In the genomic region with DNA sequence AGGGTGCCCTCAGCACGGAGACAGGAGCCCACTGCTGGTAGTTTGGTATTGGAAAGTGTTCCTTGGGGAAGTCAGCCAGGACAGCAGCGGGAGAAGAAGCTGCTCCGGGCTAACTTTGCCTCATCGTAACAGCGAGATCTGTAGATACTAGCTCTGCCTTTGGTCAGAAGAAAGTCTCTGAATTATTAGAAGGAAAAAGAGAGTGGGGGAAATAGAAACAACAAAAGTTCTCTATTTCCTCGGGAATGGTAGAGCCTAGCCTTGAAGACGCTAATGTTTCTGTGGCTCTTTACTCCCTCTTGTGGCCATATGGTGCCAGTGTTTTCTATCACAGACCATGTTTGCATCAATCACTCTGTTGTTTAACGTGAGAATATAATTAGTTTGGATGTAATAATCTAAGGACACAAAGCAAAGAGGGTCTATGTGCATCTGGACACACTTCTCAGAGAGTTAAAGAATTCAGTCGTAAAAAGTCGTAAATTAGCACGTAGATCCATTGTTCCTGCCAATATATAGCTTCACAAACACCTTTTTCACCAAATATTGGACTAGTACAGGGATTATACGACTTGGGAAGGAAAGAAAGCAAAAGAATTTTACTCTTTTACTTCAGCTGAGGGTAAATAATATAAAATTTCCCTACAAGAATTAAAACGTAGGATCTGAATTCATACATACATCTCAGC, we compare ENCODE assay signal across 8 cellular contexts. TPM values are rescaled to one million over a fixed set of nuclear protein-coding genes. Genes with fewer than 3 reads are reported as not detected.
DNase-seq lines count a peak whose midpoint lies in the region; ATAC-seq, FAIRE-seq and TF ChIP-seq lines count a peak whose summit lies in the region.

No MANE protein-coding gene starts in this region.

- no TSS peak for BruUV-seq in A673 (replicated peaks; lab: Mats Ljungman, UMichigan)

- H3K27me3 ChIP-seq in A673 (replicated peaks; ENCODE audit: insufficient read depth, low read depth, low read length, poor library complexity) (no peaks in the 10 kb centered on the region), bronchial epithelial cell (ENCODE audit: control insufficient read depth, insufficient read depth, low read length) (no peaks in the 10 kb centered on the region), iPS-20b (ENCODE audit: insufficient read depth, low read length) (no peaks in the 10 kb centered on the region), gastrocnemius medialis (no peaks in the 10 kb centered on the region)

- DNase-seq in A673 (ENCODE audit: low spot score) (peak; percentile 84), GM13976 (ENCODE audit: low spot score) (peak; percentile 25), NCI-H1694 treated with DMSO at 0.1 percent for 48 hours (lab: John Stamatoyannopoulos, UW) (peak; percentile 79), T1000 (lab: John Stamatoyannopoulos, UW) (peak; percentile 48), bronchial epithelial cell (ENCODE audit: low read depth) (peak; percentile 80), gastrocnemius medialis (peak; percentile 7 to 29)

- ATAC-seq in HG02938 (IDR thresholded peaks at IDR 0.05; ENCODE audit: unreplicated experiment) (peak; percentile 66), gastrocnemius medialis (peak; percentile 91 to 99)

- no peaks in the 10 kb centered on the region for H3K9me3 ChIP-seq in A673 (ENCODE audit: low read depth, low read length, poor library complexity, severe bottlenecking)
- H3K9me3 ChIP-seq in iPS-20b (ENCODE audit: insufficient read depth, low read depth, low read length) = no peaks in the 10 kb centered on the region
- no peaks in the 10 kb centered on the region for H3K9me3 ChIP-seq in gastrocnemius medialis

- no peak for TF ChIP-seq POLR2A in gastrocnemius medialis (IDR thresholded peaks at IDR 0.05)

- H3K9ac ChIP-seq in iPS-20b (ENCODE audit: low read depth, low read length) = peak overlapping the region; percentile 62; the same call in 1 of the 2 replicates

- CTCF ChIA-PET in A673 (lab: Charles Lee) = interaction anchor here (0.6 to 2.4 kb wide), 6 partner anchors 13 to 449 kb away, joined by 3 to 13 read pairs (median 4); a partner anchor contains a TSS

- H3K4me1 ChIP-seq in A673 (ENCODE audit: insufficient read depth, low read length, poor library complexity, severe bottlenecking) (peaks cover 10% of the 10 kb centered on the region), iPS-20b (ENCODE audit: insufficient read depth, low read length) (no peaks in the 10 kb centered on the region; the same call in 1 of the 2 replicates), gastrocnemius medialis (peaks cover 0 to 5% of the 10 kb centered on the region in 2 donors)

- no peak overlapping the region for H3K27ac ChIP-seq in A673 (ENCODE audit: low read depth, low read length, poor library complexity, severe bottlenecking)
- no peak overlapping the region for H3K27ac ChIP-seq in iPS-20b (ENCODE audit: low read length)
- peak overlapping the region in 2 of 4 donors; percentile 10 to 38 for H3K27ac ChIP-seq in gastrocnemius medialis

- POLR2A ChIA-PET in A673 (lab: Charles Lee; ENCODE audit: low non-redundant PET) = interaction anchor here (0.7 kb wide), 2 partner anchors 11 to 17 kb away, joined by 4 to 18 read pairs; no protein-coding TSS in a partner anchor

- H3K4me3 ChIP-seq in A673 (ENCODE audit: low read depth, low read length, poor library complexity, severe bottlenecking) (peak overlapping the region; percentile 48), bronchial epithelial cell (ENCODE audit: low read depth, low read length) (peak overlapping the region; percentile 37), iPS-20b (ENCODE audit: low read length) (peak overlapping the region; percentile 81), gastrocnemius medialis (peak overlapping the region; percentile 59 to 67 (median 62))

- no peak for FAIRE-seq in bronchial epithelial cell (lab: Jason Lieb, UNC)

- in situ Hi-C loops in GM13976 (cut with MboI; ENCODE audit: low sequenced_read_pairs, unreplicated experiment) = loop anchor here (10.0 kb wide), 1 partner anchor 397 kb away; no protein-coding TSS in a partner anchor
- in situ Hi-C loops in gastrocnemius medialis (cut with MboI; ENCODE audit: low sequenced_read_pairs in 4 of 4) = loop anchor here (5.0 to 25.0 kb wide), 3 partner anchors 425 to 427 kb away; a partner anchor contains a TSS

- H3K36me3 ChIP-seq in A673 (ENCODE audit: insufficient read depth, low read length, poor library complexity, severe bottlenecking) (no peaks in the 10 kb centered on the region), bronchial epithelial cell (ENCODE audit: control insufficient read depth, insufficient read depth, low read length) (no peaks in the 10 kb centered on the region), iPS-20b (ENCODE audit: insufficient read depth, low read depth, low read length) (no peaks in the 10 kb centered on the region), gastrocnemius medialis (no peaks in the 10 kb centered on the region)

- TF ChIP-seq CTCF in A673 (conservative IDR thresholded peaks at IDR 0.05; ENCODE audit: low read depth, low read length) (peak; percentile 91), GM13976 (IDR thresholded peaks at IDR 0.05; ENCODE audit: borderline replicate concordance, control extremely low read depth, extremely low read depth, insufficient read depth, missing control alignments) (peak; percentile 85), bronchial epithelial cell (IDR thresholded peaks at IDR 0.05; ENCODE audit: insufficient read depth, low read length, severe bottlenecking) (peak; percentile 64), gastrocnemius medialis (IDR thresholded peaks at IDR 0.05 in 4 of 5, conservative IDR thresholded peaks at IDR 0.05 in 1 of 5) (peak; percentile 82 to 93 (median 83))

- intact Hi-C loops in A673 (cut with micrococcal nuclease; ENCODE audit: unreplicated experiment) = loop anchor here (1.0 to 5.0 kb wide), 5 partner anchors 95 to 424 kb away; a partner anchor contains a TSS
- intact Hi-C loops in gastrocnemius medialis (cut with DNase I; ENCODE audit: low total_unique reads) = loop anchor here (1.0 to 5.0 kb wide), 2 partner anchors 145 to 424 kb away; a partner anchor contains a TSS

RNA-seq across cellular contexts. Expression of a gene that starts 40.2 kb away (rescaled TPM):
- total RNA-seq in A673 (2021) = 140 and 151 TPM in 2 replicates
- 115 and 129 TPM in 2 replicates for total RNA-seq in bronchial epithelial cell
- 100 to 1,000 TPM in 1 of 4 donors, 10 to 100 TPM in 3; 60.9 to 200 (median 83.1) TPM for total RNA-seq in gastrocnemius medialis

RNA-seq across cellular contexts. Expression of a gene that starts 56.3 kb away (rescaled TPM):
- total RNA-seq in A673 (2021) (6.3 and 6.8 TPM in 2 replicates), bronchial epithelial cell (51.9 and 57.1 TPM in 2 replicates), gastrocnemius medialis (1 to 10 TPM in 3 of 4 donors, under 1 TPM in 1; 0.20 to 5.8 (median 2.0) TPM)

Comparison
In these comparisons a context has a peak if more than half of its experiments do, and no peak if none do; other contexts are left out.
1. DNase-seq: peak in every context shown above with its lines; median percentile 84 in A673; 80 in bronchial epithelial cell; 79 in NCI-H1694 treated with DMSO at 0.1 percent for 48 hours; 48 in T1000; 25 in GM13976; 18 in gastrocnemius medialis.